ENCODE assay signal across 23 cellular contexts in the genomic region with DNA sequence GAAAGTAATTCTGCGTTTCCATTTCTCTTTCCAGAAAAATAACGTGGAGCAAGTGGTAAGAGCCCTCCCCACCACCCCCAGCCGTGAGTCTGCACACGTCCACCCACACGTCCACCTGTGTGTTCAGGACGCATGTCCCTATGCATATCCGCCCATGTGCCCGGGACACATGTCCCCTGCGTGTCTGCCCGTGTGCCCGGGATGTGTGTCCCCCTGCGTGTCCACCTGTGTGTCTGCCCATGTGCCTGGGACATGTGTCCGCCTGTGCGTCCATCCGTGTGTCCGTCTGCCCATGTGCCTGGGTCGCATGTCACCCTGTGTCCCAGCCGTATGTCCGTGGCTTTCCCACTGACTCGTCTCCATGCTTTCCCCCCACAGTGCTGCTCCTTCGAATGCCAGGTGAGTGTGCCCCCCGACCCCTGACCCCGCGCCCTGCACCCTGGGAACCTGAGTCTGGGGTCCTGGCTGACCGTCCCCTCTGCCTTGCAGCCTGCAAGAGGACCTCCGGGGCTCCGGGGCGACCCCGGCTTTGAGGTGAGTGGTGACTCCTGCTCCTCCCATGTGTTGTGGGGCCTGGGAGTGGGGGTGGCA. TPM values are rescaled to one million over a fixed set of nuclear protein-coding genes. Genes with fewer than 3 reads are reported as not detected.
DNase-seq lines count a peak whose midpoint lies in the region; ATAC-seq, FAIRE-seq and TF ChIP-seq lines count a peak whose summit lies in the region.
"Had no signal": no experiment of that assay in that cellular context is flagged by ENCODE, and none has a peak within 500 bp of the region (broad histone marks: within the 10 kb centered on the region; RNA-seq: fewer than 3 reads in every experiment).

No MANE protein-coding gene starts in this region.

- H3K36me3 ChIP-seq in bronchial epithelial cell (ENCODE audit: control insufficient read depth, insufficient read depth, low read length) = no peaks in the 10 kb centered on the region
- H3K36me3 ChIP-seq in right lobe of liver = no peaks in the 10 kb centered on the region
- H3K36me3 ChIP-seq in suprapubic skin = peaks cover 56% of the 10 kb centered on the region

- H3K4me3 Mint-ChIP-seq in activated CD4-positive, alpha-beta T cell treated with anti-CD3 and anti-CD28 coated beads for 36 hours = no peak overlapping the region
- H3K4me3 Mint-ChIP-seq: activated CD4-positive, alpha-beta memory T cell treated with anti-CD3 and anti-CD28 coated beads, Interleukin-2, amount 10 ng/mL, durations not matched to agents 7 days and 5 days; nephron had no signal

- 80% methylated on average over 21 of the region's 29 CpGs for WGBS in right lobe of liver (ENCODE audit: insufficient coverage, low coverage, low lambda C conversion rate, missing lambda C conversion rate)
- WGBS in suprapubic skin = 90% methylated on average over 29 of the region's 29 CpGs

- H3K27ac Mint-ChIP-seq in activated CD4-positive, alpha-beta T cell treated with anti-CD3 and anti-CD28 coated beads for 36 hours = no peak overlapping the region
- H3K27ac Mint-ChIP-seq: activated CD4-positive, alpha-beta memory T cell treated with anti-CD3 and anti-CD28 coated beads, Interleukin-2, amount 10 ng/mL, durations not matched to agents 7 days and 5 days; nephron had no signal

- peaks cover 1% of the 10 kb centered on the region for H3K36me3 Mint-ChIP-seq in activated CD4-positive, alpha-beta T cell treated with anti-CD3 and anti-CD28 coated beads for 36 hours (ENCODE audit: low read depth)

- no peaks in the 10 kb centered on the region for H3K4me1 Mint-ChIP-seq in activated CD4-positive, alpha-beta T cell treated with anti-CD3 and anti-CD28 coated beads for 36 hours
- H3K4me1 Mint-ChIP-seq: activated CD4-positive, alpha-beta memory T cell treated with anti-CD3 and anti-CD28 coated beads, Interleukin-2, amount 10 ng/mL, durations not matched to agents 7 days and 5 days had no signal

- H3K4me3 ChIP-seq in bronchial epithelial cell (ENCODE audit: low read depth, low read length) (no peak overlapping the region), right lobe of liver (no peak overlapping the region), suprapubic skin (no peak overlapping the region)
- H3K4me3 ChIP-seq: tibial nerve had no signal

- no peak for TF ChIP-seq EP300 in suprapubic skin (IDR thresholded peaks at IDR 0.05)

- DNase-seq in activated CD4-positive, alpha-beta T cell treated with anti-CD3 and anti-CD28 coated beads for 36 hours = peak; percentile 4
- no peak for DNase-seq in activated CD4-positive, alpha-beta T cell treated with anti-CD3 and anti-CD28 coated beads, Interleukin-2, amount 50 U/mL, for 1 hour
- no peak for DNase-seq in bronchial epithelial cell (ENCODE audit: low read depth)
- peak in 2 of 3 donors; percentile 15 to 41 for DNase-seq in right lobe of liver
- DNase-seq in suprapubic skin (ENCODE audit: low spot score in 2 of 2) = peak; percentile 67 to 74
- no peak for DNase-seq in stimulated activated CD4-positive, alpha-beta T cell treated with anti-CD3 and anti-CD28 coated beads, Interleukin-1b, Interleukin-23, amount 100 ng/mL, for 48 hours
- no peak for DNase-seq in effector CD4-positive, alpha-beta T cell
- DNase-seq: activated CD4-positive, alpha-beta memory T cell treated with anti-CD3 and anti-CD28 coated beads, Interleukin-2, amount 10 ng/mL, durations not matched to agents 7 days and 5 days; anterior cingulate cortex; C1 segment of cervical spinal cord; DMS153; mammary epithelial cell; NCI-H2029 treated with DMSO at 0.1 percent for 48 hours; NCI-H524; retina; stimulated activated CD4-positive, alpha-beta T cell treated with anti-CD3 and anti-CD28 coated beads, Interleukin-2, amount 100 ng/mL, for 48 hours; T1000 had no signal

- peaks cover 0 to 4% (median 0%) of the 10 kb centered on the region in 4 donors for H3K4me1 ChIP-seq in right lobe of liver
- H3K4me1 ChIP-seq in suprapubic skin = peaks cover 11% of the 10 kb centered on the region

- H3K9me3 ChIP-seq in right lobe of liver (no peaks in the 10 kb centered on the region), suprapubic skin (no peaks in the 10 kb centered on the region)
- H3K9me3 ChIP-seq: tibial nerve had no signal

- no peak for TF ChIP-seq POLR2A in right lobe of liver (IDR thresholded peaks at IDR 0.05)
- TF ChIP-seq POLR2A in suprapubic skin (IDR thresholded peaks at IDR 0.05) = no peak

- no peaks in the 10 kb centered on the region for H3K9me3 Mint-ChIP-seq in activated CD4-positive, alpha-beta T cell treated with anti-CD3 and anti-CD28 coated beads for 36 hours (ENCODE audit: low read depth)
- H3K9me3 Mint-ChIP-seq: activated CD4-positive, alpha-beta memory T cell treated with anti-CD3 and anti-CD28 coated beads, Interleukin-2, amount 10 ng/mL, durations not matched to agents 7 days and 5 days; nephron had no signal

- intact Hi-C loops in activated CD4-positive, alpha-beta T cell treated with anti-CD3 and anti-CD28 coated beads for 36 hours (cut with DNase I, micrococcal nuclease) = no loop called here
- intact Hi-C loops in right lobe of liver (cut with DNase I) = no loop called here

- H3K27ac ChIP-seq in right lobe of liver (no peak overlapping the region), suprapubic skin (no peak overlapping the region)
- H3K27ac ChIP-seq: 22Rv1 had no signal

- peak; percentile 43 for FAIRE-seq in bronchial epithelial cell (lab: Jason Lieb, UNC)
- FAIRE-seq: endothelial cell of umbilical vein had no signal

- ATAC-seq in activated CD4-positive, alpha-beta T cell treated with anti-CD3 and anti-CD28 coated beads for 36 hours = no peak
- ATAC-seq in right lobe of liver (no peak), HG03442 (IDR thresholded peaks at IDR 0.05; ENCODE audit: unreplicated experiment) (no peak)

- H3K27me3 ChIP-seq in bronchial epithelial cell (ENCODE audit: control insufficient read depth, insufficient read depth, low read length) (peaks cover 2% of the 10 kb centered on the region), right lobe of liver (no peaks in the 10 kb centered on the region), suprapubic skin (no peaks in the 10 kb centered on the region)
- H3K27me3 ChIP-seq: tibial nerve had no signal

- CTCF ChIA-PET in activated CD4-positive, alpha-beta T cell treated with anti-CD3 and anti-CD28 coated beads for 36 hours (lab: Charles Lee) = no interaction called here

- peaks cover 2% of the 10 kb centered on the region for H3K27me3 Mint-ChIP-seq in activated CD4-positive, alpha-beta T cell treated with anti-CD3 and anti-CD28 coated beads for 36 hours

- POLR2A ChIA-PET in activated CD4-positive, alpha-beta T cell treated with anti-CD3 and anti-CD28 coated beads for 36 hours (lab: Charles Lee) = no interaction called here

- TF ChIP-seq CTCF in bronchial epithelial cell (IDR thresholded peaks at IDR 0.05; ENCODE audit: insufficient read depth, low read length, severe bottlenecking) (no peak), right lobe of liver (IDR thresholded peaks at IDR 0.05) (no peak), suprapubic skin (IDR thresholded peaks at IDR 0.05) (no peak)

RNA-seq across cellular contexts. Expression of a gene that starts 5.6 kb away (rescaled TPM):
- under 1 TPM; 0.57 to 0.69 TPM for total RNA-seq in activated CD4-positive, alpha-beta T cell treated with anti-CD3 and anti-CD28 coated beads for 36 hours
- total RNA-seq in bronchial epithelial cell = 1.9 and 12.9 TPM in 2 replicates
- total RNA-seq in right lobe of liver = 10 to 100 TPM; 28.2 to 79.9 (median 51.1) TPM
- 100 to 1,000 TPM; 105 to 123 (median 109) TPM for total RNA-seq in suprapubic skin
- total RNA-seq: OCI-LY7 had no signal

Comparison
In these comparisons a context has a peak if more than half of its experiments do, and no peak if none do; other contexts are left out.
1. DNase-seq: peak in activated CD4-positive, alpha-beta T cell treated with anti-CD3 and anti-CD28 coated beads for 36 hours (single experiment), right lobe of liver (2 of 3) and suprapubic skin (2 of 2); none in activated CD4-positive, alpha-beta T cell treated with anti-CD3 and anti-CD28 coated beads, Interleukin-2, amount 50 U/mL, for 1 hour (single experiment), bronchial epithelial cell (single experiment), stimulated activated CD4-positive, alpha-beta T cell treated with anti-CD3 and anti-CD28 coated beads, Interleukin-1b, Interleukin-23, amount 100 ng/mL, for 48 hours (single experiment) and effector CD4-positive, alpha-beta T cell (single experiment).